Comparison of ENCODE assay signal across 20 cellular contexts in the genomic region with DNA sequence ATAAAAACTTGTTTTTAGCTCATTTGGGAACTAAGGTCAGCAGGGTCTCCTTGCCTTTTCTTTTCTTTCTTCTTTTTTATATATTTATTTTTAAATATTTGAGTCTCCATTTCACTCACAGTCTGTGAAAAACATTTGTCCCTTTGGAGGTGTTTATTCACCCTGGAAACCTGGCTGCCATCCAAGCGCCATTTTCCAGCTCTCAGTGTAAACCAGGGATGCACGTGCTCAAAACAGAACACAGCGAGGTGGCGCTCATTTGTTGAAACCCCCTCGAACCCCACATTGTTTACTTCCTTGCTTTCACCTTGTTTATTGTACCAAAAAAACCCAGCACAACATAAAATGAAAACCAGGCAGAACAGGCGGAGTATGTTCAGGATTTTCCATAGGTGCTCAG.
DNase-seq lines count a peak whose midpoint lies in the region; ATAC-seq lines count a peak whose summit lies in the region.
"Had no signal": no experiment of that assay in that cellular context is flagged by ENCODE, and none has a peak within 500 bp of the region (broad histone marks: within the 10 kb centered on the region; RNA-seq: fewer than 3 reads in every experiment).

No MANE protein-coding gene starts in this region.

- H3K9me3 ChIP-seq in SJCRH30 (replicated peaks) = no peaks in the 10 kb centered on the region
- H3K9me3 ChIP-seq in right cardiac atrium (ENCODE audit: control insufficient read depth, low read length) = no peaks in the 10 kb centered on the region
- H3K9me3 ChIP-seq: transverse colon had no signal

- H3K4me3 ChIP-seq in SJCRH30 (no peak overlapping the region), right cardiac atrium (ENCODE audit: low read length) (no peak overlapping the region)
- H3K4me3 ChIP-seq: transverse colon had no signal

- no peaks in the 10 kb centered on the region for H3K36me3 ChIP-seq in SJCRH30
- H3K36me3 ChIP-seq: transverse colon had no signal

- H3K4me1 ChIP-seq in SJCRH30 (peaks cover 12% of the 10 kb centered on the region; the same call in 1 of the 2 replicates), right cardiac atrium (ENCODE audit: control insufficient read depth, insufficient read depth, low read length) (peaks cover 3% of the 10 kb centered on the region)

- H3K27ac ChIP-seq in SJCRH30 = no peak overlapping the region
- no peak overlapping the region for H3K27ac ChIP-seq in right cardiac atrium (ENCODE audit: low read length)
- H3K27ac ChIP-seq: transverse colon had no signal

- no peak for ATAC-seq in right cardiac atrium
- ATAC-seq: CD8-positive, alpha-beta T cell; stimulated activated naive CD8-positive, alpha-beta T cell treated with anti-CD3 and anti-CD28 coated beads, Interleukin-15, amount 100 ng/mL, for 72 hours had no signal

- WGBS in right cardiac atrium = 55% methylated on average over 6 of the region's 6 CpGs

- H3K27me3 ChIP-seq in SJCRH30 = no peaks in the 10 kb centered on the region
- no peaks in the 10 kb centered on the region for H3K27me3 ChIP-seq in right cardiac atrium (ENCODE audit: control insufficient read depth, insufficient read depth)
- H3K27me3 ChIP-seq: transverse colon had no signal

- DNase-seq in DMS79 treated with DMSO at 0.1 percent for 48 hours (lab: John Stamatoyannopoulos, UW) (peak; percentile 9), DMS79 (lab: John Stamatoyannopoulos, UW) (no peak), HT-29 (ENCODE audit: low spot score) (peak; percentile 9), SJCRH30 (peak; percentile 52 to 68), right cardiac atrium (peak in 2 of 3 donors; percentile 27 to 70), RPMI8226 (no peak), T-helper 1 cell (no peak), T-helper 2 cell (no peak)
- DNase-seq: 8988T; activated CD4-positive, alpha-beta T cell treated with anti-CD3 and anti-CD28 coated beads for 48 hours; activated naive CD4-positive, alpha-beta T cell treated with anti-CD3 and anti-CD28 coated beads for 36 hours; activated T-cell treated with anti-CD3 and anti-CD28 coated beads, Interleukin-2, amount 50 U/mL, for 48 hours; CD8-positive, alpha-beta T cell; effector CD4-positive, alpha-beta T cell; erythroblast; mesenchymal stem cell; NCI-H1436 treated with DMSO at 0.1 percent for 48 hours; NCI-H774; stimulated activated naive CD8-positive, alpha-beta T cell treated with anti-CD3 and anti-CD28 coated beads, Interleukin-15, amount 100 ng/mL, for 72 hours; transverse colon had no signal

- intact Hi-C loops in right cardiac atrium (cut with DNase I) = no loop called here

Comparison
In these comparisons a context has a peak if more than half of its experiments do, and no peak if none do; other contexts are left out.
1. DNase-seq: peak in DMS79 treated with DMSO at 0.1 percent for 48 hours (single experiment), HT-29 (single experiment), SJCRH30 (2 of 2) and right cardiac atrium (2 of 3); none in DMS79 (single experiment), RPMI8226 (single experiment), T-helper 1 cell (0 of 5) and T-helper 2 cell (0 of 5).